In genomic region chr6:13953061-13953705, GRCh38 we compare ENCODE assay signal across 16 cellular contexts. TPM values are rescaled to one million over a fixed set of nuclear protein-coding genes. Genes with fewer than 3 reads are reported as not detected.
DNase-seq lines count a peak whose midpoint lies in the region; ATAC-seq, FAIRE-seq and TF ChIP-seq lines count a peak whose summit lies in the region.
"Had no signal": no experiment of that assay in that cellular context is flagged by ENCODE, and none has a peak within 500 bp of the region (broad histone marks: within the 10 kb centered on the region; RNA-seq: fewer than 3 reads in every experiment).

No MANE protein-coding gene starts in this region.

- peak overlapping the region; percentile 61 for H3K27ac Mint-ChIP-seq in osteocyte (ENCODE audit: unreplicated experiment)
- H3K27ac Mint-ChIP-seq: CD4-positive, CD25-positive, alpha-beta regulatory T cell had no signal

- POLR2A ChIA-PET in Panc1 (lab: Charles Lee): no interaction called here

- no peak for TF ChIP-seq CTCF in Panc1 (IDR thresholded peaks at IDR 0.05)
- no peak for TF ChIP-seq CTCF in osteocyte (IDR thresholded peaks at IDR 0.05)
- no peak for TF ChIP-seq CTCF in GM13976 (IDR thresholded peaks at IDR 0.05; ENCODE audit: borderline replicate concordance, control extremely low read depth, extremely low read depth, insufficient read depth, missing control alignments)

- H3K27me3 Mint-ChIP-seq in osteocyte (ENCODE audit: unreplicated experiment): no peaks in the 10 kb centered on the region

- in situ Hi-C loops in Panc1 (cut with HindIII; ENCODE audit: low pct_unique_long_range_greater_than_20kb, low sequenced_read_pairs) (no loop called here), GM13976 (cut with MboI; ENCODE audit: low sequenced_read_pairs, unreplicated experiment) (no loop called here)

- no peak for FAIRE-seq in GM12892 (lab: Jason Lieb, UNC)
- FAIRE-seq: kidney had no signal

- H3K4me3 ChIP-seq in Panc1 (ENCODE audit: low read depth in 2 of 2, low read length in 2 of 2): no peak overlapping the region
- H3K4me3 ChIP-seq: psoas muscle, tibial artery had no signal

- H3K9me3 Mint-ChIP-seq in osteocyte (ENCODE audit: unreplicated experiment): no peaks in the 10 kb centered on the region

- ATAC-seq in Panc1: peak; percentile 83
- ATAC-seq: psoas muscle had no signal

- no peak overlapping the region for H3K4me3 Mint-ChIP-seq in osteocyte (ENCODE audit: unreplicated experiment)
- H3K4me3 Mint-ChIP-seq: CD4-positive, CD25-positive, alpha-beta regulatory T cell; naive B cell had no signal

- H3K27ac ChIP-seq in Panc1 (ENCODE audit: low read length): no peak overlapping the region; the same call in 1 of the 2 replicates
- peak overlapping the region; percentile 9 for H3K27ac ChIP-seq in epithelial cell of prostate
- H3K27ac ChIP-seq: psoas muscle, tibial artery, VCaP had no signal

- H3K27me3 ChIP-seq in Panc1 (ENCODE audit: control insufficient read depth, insufficient read depth, low read length): no peaks in the 10 kb centered on the region
- H3K27me3 ChIP-seq: tibial artery had no signal

- no peaks in the 10 kb centered on the region for H3K9me3 ChIP-seq in Panc1 (ENCODE audit: control insufficient read depth, insufficient read depth, low read depth, low read length)
- H3K9me3 ChIP-seq: psoas muscle, tibial artery had no signal

- CTCF ChIA-PET in Panc1 (lab: Charles Lee): no interaction called here

- peak; percentile 72 for DNase-seq in EH (ENCODE audit: low read depth)
- no peak for DNase-seq in Panc1 (ENCODE audit: low read depth, low spot score)
- peak; percentile 27 for DNase-seq in epithelial cell of prostate (ENCODE audit: low read depth, low spot score)
- DNase-seq in osteocyte (ENCODE audit: extremely low spot score, unreplicated experiment): no peak
- DNase-seq in GM13976 (ENCODE audit: low spot score): no peak
- DNase-seq in GM12892 (ENCODE audit: insufficient read length): no peak
- DNase-seq in mesenteric fat pad (ENCODE audit: low spot score): no peak
- DNase-seq in T-helper 1 cell: no peak
- DNase-seq: CD4-positive, CD25-positive, alpha-beta regulatory T cell; kidney; naive B cell; NCI-H2107; psoas muscle; stimulated activated CD4-positive, alpha-beta T cell treated with anti-CD3 and anti-CD28 coated beads, Interleukin-1b, Interleukin-23, amount 100 ng/mL, for 48 hours; tibial artery had no signal

- peaks cover 16% of the 10 kb centered on the region for H3K4me1 ChIP-seq in Panc1 (ENCODE audit: control insufficient read depth, insufficient read depth, low read length)
- H3K4me1 ChIP-seq: psoas muscle, tibial artery had no signal

- no peaks in the 10 kb centered on the region for H3K36me3 Mint-ChIP-seq in osteocyte (ENCODE audit: unreplicated experiment)
- H3K36me3 Mint-ChIP-seq: CD4-positive, CD25-positive, alpha-beta regulatory T cell had no signal

- no TSS peak for BruUV-seq in Panc1 (replicated peaks; lab: Mats Ljungman, UMichigan)

- intact Hi-C loops in Panc1 (cut with micrococcal nuclease; ENCODE audit: unreplicated experiment): no loop called here

- peaks cover 17% of the 10 kb centered on the region for H3K4me1 Mint-ChIP-seq in osteocyte (ENCODE audit: unreplicated experiment)
- H3K4me1 Mint-ChIP-seq: CD4-positive, CD25-positive, alpha-beta regulatory T cell; naive B cell had no signal

- no peaks in the 10 kb centered on the region for H3K36me3 ChIP-seq in Panc1 (ENCODE audit: control insufficient read depth, insufficient read depth, low read length)
- H3K36me3 ChIP-seq: tibial artery had no signal

- TF ChIP-seq POLR2A in GM12892 (IDR thresholded peaks at IDR 0.05; ENCODE audit: low read depth, low read length): no peak

RNA-seq across cellular contexts. Expression of gene RNF182, which starts 28.4 kb away (rescaled TPM):
- total RNA-seq in Panc1 (2021; ENCODE audit: unreplicated experiment) (22.2 TPM), osteocyte (9.8 and 11.0 TPM in 2 replicates), mesenteric fat pad (1.7 TPM)
- polyA plus RNA-seq in Panc1 (2012; ENCODE audit: insufficient read length): 11.5 TPM
- not detected for polyA plus RNA-seq in GM12892 (2012; ENCODE audit: missing spikeins)
- total RNA-seq: CD4-positive, CD25-positive, alpha-beta regulatory T cell had no signal
- polyA plus RNA-seq: CD4-positive, CD25-positive, alpha-beta regulatory T cell had no signal

Comparison
In these comparisons a context has a peak if more than half of its experiments do, and no peak if none do; other contexts are left out.
1. DNase-seq: peak in EH (single experiment) and epithelial cell of prostate (single experiment); none in Panc1 (single experiment), osteocyte (single experiment), GM13976 (single experiment), GM12892 (single experiment), mesenteric fat pad (single experiment) and T-helper 1 cell (0 of 5).